Comparison of ENCODE assay signal across 1 cellular context in the genomic region with DNA sequence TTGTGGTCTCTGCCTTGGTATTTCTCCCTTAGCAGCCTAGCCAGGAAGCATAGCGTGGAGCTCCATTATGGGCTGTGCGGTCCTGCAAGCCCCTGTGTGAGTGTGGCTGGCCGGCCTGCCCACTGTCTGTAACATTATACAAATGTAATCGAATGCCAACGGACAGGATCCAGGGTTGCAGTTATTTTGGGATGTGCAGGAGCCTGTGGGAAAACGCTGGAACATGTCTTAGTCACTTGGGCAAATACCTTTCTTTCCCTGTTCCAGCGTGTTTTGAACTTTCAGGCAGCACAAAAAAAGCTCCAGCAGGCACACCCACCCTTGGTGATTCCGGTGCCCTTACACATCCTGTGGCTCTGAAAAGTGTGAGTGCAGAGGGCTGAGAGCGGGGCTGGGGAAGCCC.
TF ChIP-seq lines count a peak whose summit lies in the region.

No MANE protein-coding gene starts in this region.

TF ChIP-seq in IMR-90, 13 proteins besides CTCF, POLR2A, EP300 and RAD21:
- TF ChIP-seq MXI1 (IDR thresholded peaks at IDR 0.05; ENCODE audit: borderline replicate concordance, low read depth, low read length) (no peak), BHLHE40 (IDR thresholded peaks at IDR 0.05; ENCODE audit: low read depth, low read length) (no peak), MAZ (IDR thresholded peaks at IDR 0.05; ENCODE audit: borderline replicate concordance, low read depth, low read length) (no peak), CEBPB (IDR thresholded peaks at IDR 0.05; ENCODE audit: low read depth, low read length) (no peak), MAFK (IDR thresholded peaks at IDR 0.05; ENCODE audit: low read depth, low read length) (no peak), RCOR1 (IDR thresholded peaks at IDR 0.05; ENCODE audit: insufficient replicate concordance, low read length) (no peak), RFX5 (IDR thresholded peaks at IDR 0.05; ENCODE audit: low read depth, low read length) (no peak), CHD1 (IDR thresholded peaks at IDR 0.05; ENCODE audit: low read depth, low read length) (no peak)
- TF ChIP-seq, protein P1, sequence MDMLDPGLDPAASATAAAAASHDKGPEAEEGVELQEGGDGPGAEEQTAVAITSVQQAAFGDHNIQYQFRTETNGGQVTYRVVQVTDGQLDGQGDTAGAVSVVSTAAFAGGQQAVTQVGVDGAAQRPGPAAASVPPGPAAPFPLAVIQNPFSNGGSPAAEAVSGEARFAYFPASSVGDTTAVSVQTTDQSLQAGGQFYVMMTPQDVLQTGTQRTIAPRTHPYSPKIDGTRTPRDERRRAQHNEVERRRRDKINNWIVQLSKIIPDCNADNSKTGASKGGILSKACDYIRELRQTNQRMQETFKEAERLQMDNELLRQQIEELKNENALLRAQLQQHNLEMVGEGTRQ (IDR thresholded peaks at IDR 0.05; ENCODE audit: low read depth, low read length) = no peak
